In the genomic region with DNA sequence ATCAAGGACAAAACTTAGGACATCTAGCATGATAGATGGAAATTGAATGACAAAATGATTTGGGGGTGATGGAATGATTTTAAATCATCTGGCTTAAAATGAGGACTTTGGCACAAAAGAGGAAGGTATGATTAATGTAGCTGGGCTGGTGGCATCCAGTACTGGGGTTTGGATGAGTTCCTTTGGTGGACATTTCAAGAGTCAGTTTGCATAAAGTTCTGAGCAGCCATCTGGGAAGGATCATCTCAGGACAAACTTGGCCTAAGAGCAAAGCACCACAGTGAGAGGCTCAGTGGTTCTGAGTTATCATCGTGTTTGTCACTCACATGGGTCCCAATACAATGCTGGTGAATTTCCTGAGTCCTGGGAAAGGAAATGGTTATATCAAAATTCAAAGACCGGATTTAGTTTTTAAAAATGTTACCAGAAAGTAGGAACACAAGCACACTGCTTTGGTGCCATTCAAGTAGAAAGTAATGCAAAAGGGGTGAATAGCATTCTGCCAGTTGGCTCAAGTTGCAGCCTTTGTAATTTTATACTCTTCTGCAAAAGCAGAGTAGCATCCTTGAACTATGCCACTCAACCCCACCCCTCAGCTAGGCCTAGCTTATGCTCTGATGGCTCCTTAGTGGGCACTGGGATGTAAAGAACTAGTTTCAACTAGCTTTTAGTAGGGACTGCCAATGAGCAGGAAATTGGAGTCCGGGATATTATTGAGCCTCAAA, we compare ENCODE assay signal across 28 cellular contexts.
DNase-seq lines count a peak whose midpoint lies in the region; ATAC-seq and TF ChIP-seq lines count a peak whose summit lies in the region.
"Had no signal": no experiment of that assay in that cellular context is flagged by ENCODE, and none has a peak within 500 bp of the region (broad histone marks: within the 10 kb centered on the region; RNA-seq: fewer than 3 reads in every experiment).

No MANE protein-coding gene starts in this region.

- intact Hi-C loops in testis (cut with DNase I; ENCODE audit: low total_unique reads): no loop called here

- H3K4me1 Mint-ChIP-seq in effector memory CD8-positive, alpha-beta T cell (ENCODE audit: low read depth in 2 of 2): no peaks in the 10 kb centered on the region
- H3K4me1 Mint-ChIP-seq: brain; natural killer cell; stimulated activated effector memory CD8-positive, alpha-beta T cell treated with anti-CD3 and anti-CD28 coated beads, Interleukin-12 subunit alpha, Interleukin-12 subunit beta, amount 100 ng/mL, for 72 hours had no signal

- no peaks in the 10 kb centered on the region for H3K27me3 ChIP-seq in brain microvascular endothelial cell (replicated peaks)
- H3K27me3 ChIP-seq in testis: no peaks in the 10 kb centered on the region
- H3K27me3 ChIP-seq: BE2C had no signal

- TF ChIP-seq CTCF in brain microvascular endothelial cell (IDR thresholded peaks at IDR 0.05; ENCODE audit: low read depth, low read length, missing control alignments): no peak
- TF ChIP-seq CTCF in testis (IDR thresholded peaks at IDR 0.05): no peak

- no peaks in the 10 kb centered on the region for H3K9me3 ChIP-seq in testis
- H3K9me3 ChIP-seq: BE2C had no signal

- H3K4me1 ChIP-seq in testis: peaks cover 4% of the 10 kb centered on the region
- H3K4me1 ChIP-seq: BE2C had no signal

- H3K36me3 Mint-ChIP-seq in effector memory CD8-positive, alpha-beta T cell (ENCODE audit: insufficient read depth): no peaks in the 10 kb centered on the region
- H3K36me3 Mint-ChIP-seq: brain; mesothelial cell of epicardium; natural killer cell; stimulated activated effector memory CD8-positive, alpha-beta T cell treated with anti-CD3 and anti-CD28 coated beads, Interleukin-12 subunit alpha, Interleukin-12 subunit beta, amount 100 ng/mL, for 72 hours had no signal

- 74 to 80% methylated on average over 3 of the region's 3 CpGs for WGBS in testis, 2 donors

- ATAC-seq in effector memory CD8-positive, alpha-beta T cell (replicated peaks): no peak
- ATAC-seq: activated CD4-positive, alpha-beta T cell treated with anti-CD3 and anti-CD28 coated beads for 36 hours; esophagus mucosa; GM12878; natural killer cell; stimulated activated effector memory CD8-positive, alpha-beta T cell treated with anti-CD3 and anti-CD28 coated beads, Interleukin-12 subunit alpha, Interleukin-12 subunit beta, amount 100 ng/mL, for 72 hours had no signal

- peak; percentile 33 for DNase-seq in NCI-H82 (lab: John Stamatoyannopoulos, UW)
- DNase-seq in NCI-H82 treated with DMSO at 0.1 percent for 48 hours (lab: John Stamatoyannopoulos, UW; ENCODE audit: unreplicated experiment): no peak
- DNase-seq in NCI-H128 (lab: John Stamatoyannopoulos, UW; ENCODE audit: unreplicated experiment): peak; percentile 6
- DNase-seq in brain microvascular endothelial cell: no peak
- peak; percentile 69 for DNase-seq in left kidney (ENCODE audit: low read depth, low spot score)
- DNase-seq in activated CD4-positive, CD25-positive, alpha-beta regulatory T cell (lab: John Stamatoyannopoulos, UW): no peak
- no peak for DNase-seq in effector memory CD8-positive, alpha-beta T cell
- DNase-seq in testis: no peak
- DNase-seq: activated CD4-positive, alpha-beta T cell treated with anti-CD3 and anti-CD28 coated beads for 36 hours; activated CD8-positive, alpha-beta memory T cell treated with anti-CD3 and anti-CD28 coated beads for 24 hours; activated gamma-delta T cell; activated T-cell treated with anti-CD3 and anti-CD28 coated beads, Interleukin-2, amount 50 U/mL, for 1 hour; BE2C; effector CD8-positive, alpha-beta T cell; GOT3; KBM-7; kidney glomerular epithelial cell; natural killer cell; NCI-H1436; NCI-H226; NK-92 treated with Interleukin-12 subunit alpha and Interleukin-12 subunit beta, amount 100 ng/mL, for 24 hours had no signal

- H3K9me3 Mint-ChIP-seq in effector memory CD8-positive, alpha-beta T cell: no peaks in the 10 kb centered on the region
- H3K9me3 Mint-ChIP-seq: natural killer cell; stimulated activated effector memory CD8-positive, alpha-beta T cell treated with anti-CD3 and anti-CD28 coated beads, Interleukin-12 subunit alpha, Interleukin-12 subunit beta, amount 100 ng/mL, for 72 hours; T-helper 1 cell treated with Interleukin-12 subunit alpha and Interleukin-12 subunit beta and Interleukin-4 antibody, amounts not matched to agents 30 μg/mL and 1 μg/mL, for 36 hours had no signal

- H3K4me3 ChIP-seq in brain microvascular endothelial cell (ENCODE audit: low read depth, low read length) (no peak overlapping the region), testis (no peak overlapping the region)
- H3K4me3 ChIP-seq: GM12878, smooth muscle cell had no signal

- in situ Hi-C loops in brain microvascular endothelial cell (cut with HindIII; ENCODE audit: low pct_ligation_motif_present, low sequenced_read_pairs): no loop called here

- TF ChIP-seq POLR2A in testis (IDR thresholded peaks at IDR 0.05): no peak

- H3K27ac ChIP-seq in brain microvascular endothelial cell (peak overlapping the region; percentile 97), testis (no peak overlapping the region)

- H3K36me3 ChIP-seq in brain microvascular endothelial cell (replicated peaks) (no peaks in the 10 kb centered on the region), testis (ENCODE audit: low read depth, missing control alignments) (no peaks in the 10 kb centered on the region)
- H3K36me3 ChIP-seq: BE2C had no signal

- H3K27ac Mint-ChIP-seq in effector memory CD8-positive, alpha-beta T cell: no peak overlapping the region
- H3K27ac Mint-ChIP-seq: activated CD4-positive, alpha-beta T cell treated with anti-CD3 and anti-CD28 coated beads for 36 hours; brain; natural killer cell; stimulated activated effector memory CD8-positive, alpha-beta T cell treated with anti-CD3 and anti-CD28 coated beads, Interleukin-12 subunit alpha, Interleukin-12 subunit beta, amount 100 ng/mL, for 72 hours; T-helper 1 cell treated with Interleukin-12 subunit alpha and Interleukin-12 subunit beta and Interleukin-4 antibody, amounts not matched to agents 30 μg/mL and 1 μg/mL, for 36 hours had no signal

- H3K27me3 Mint-ChIP-seq in effector memory CD8-positive, alpha-beta T cell: peaks cover 14 to 16% of the 10 kb centered on the region in 2 donors
- H3K27me3 Mint-ChIP-seq: activated CD4-positive, alpha-beta T cell treated with anti-CD3 and anti-CD28 coated beads for 36 hours; brain had no signal

- no peak overlapping the region for H3K4me3 Mint-ChIP-seq in effector memory CD8-positive, alpha-beta T cell
- H3K4me3 Mint-ChIP-seq: activated CD4-positive, alpha-beta T cell treated with anti-CD3 and anti-CD28 coated beads for 36 hours; brain; mesothelial cell of epicardium; natural killer cell; stimulated activated effector memory CD8-positive, alpha-beta T cell treated with anti-CD3 and anti-CD28 coated beads, Interleukin-12 subunit alpha, Interleukin-12 subunit beta, amount 100 ng/mL, for 72 hours; T-helper 1 cell treated with Interleukin-12 subunit alpha and Interleukin-12 subunit beta and Interleukin-4 antibody, amounts not matched to agents 30 μg/mL and 1 μg/mL, for 36 hours had no signal

Comparison
In these comparisons a context has a peak if more than half of its experiments do, and no peak if none do; other contexts are left out.
1. DNase-seq: peak in NCI-H82 (single experiment), NCI-H128 (single experiment) and left kidney (single experiment); none in NCI-H82 treated with DMSO at 0.1 percent for 48 hours (single experiment), brain microvascular endothelial cell (single experiment), activated CD4-positive, CD25-positive, alpha-beta regulatory T cell (0 of 4), effector memory CD8-positive, alpha-beta T cell (0 of 3) and testis (single experiment).